Comparison of ENCODE assay signal across 8 cellular contexts in the genomic region with DNA sequence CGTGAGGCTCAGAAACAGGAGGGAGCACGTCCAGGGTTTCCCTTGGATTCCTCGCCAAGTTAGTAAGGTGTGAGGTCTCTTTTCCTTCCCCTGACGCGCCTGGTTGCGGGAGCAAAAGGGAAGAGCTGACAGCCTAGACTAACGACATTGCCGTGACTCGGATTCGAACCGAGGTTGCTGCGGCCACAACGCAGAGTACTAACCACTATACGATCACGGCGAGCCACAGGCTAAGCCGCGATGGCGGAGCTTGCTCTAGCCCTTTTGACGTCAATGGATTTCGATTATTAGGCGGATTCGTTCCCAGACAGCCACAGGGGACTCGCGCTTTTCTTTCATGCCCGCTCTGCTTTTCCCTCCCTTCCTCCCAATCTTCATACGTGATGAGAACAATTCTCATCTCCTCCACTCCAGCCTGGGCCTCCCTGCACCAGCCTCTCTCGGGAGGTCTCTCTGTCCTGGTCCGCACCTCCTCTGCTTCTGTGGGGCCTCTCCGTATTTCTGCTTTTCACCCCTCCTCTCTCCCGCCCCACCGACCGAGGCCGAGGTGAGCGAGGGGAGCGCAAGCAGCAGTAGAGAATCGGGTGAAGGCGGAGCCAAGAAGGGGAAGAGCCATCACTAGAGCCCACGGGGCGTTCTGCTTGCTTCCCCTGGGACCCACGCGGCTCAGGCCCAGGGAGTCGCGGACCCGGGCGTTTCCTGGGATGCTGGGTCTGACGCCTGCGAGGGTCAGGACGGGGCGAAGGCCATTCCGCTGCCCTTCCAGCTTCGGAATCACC.
DNase-seq lines count a peak whose midpoint lies in the region; ATAC-seq and TF ChIP-seq lines count a peak whose summit lies in the region.
"Not testable (repeated sequence)": the region's sequence is repeated elsewhere in the genome, so short reads cannot be mapped to it uniquely, and the experiment has no call there.

No MANE protein-coding gene starts in this region.

- H3K27me3 ChIP-seq in Peyer's patch; kidney epithelial cell (ENCODE audit: control insufficient read depth, insufficient read depth, low read length): not testable (repeated sequence)
- H3K27me3 ChIP-seq in transverse colon = peaks cover 40% of the 10 kb centered on the region

- in situ Hi-C loops in transverse colon (cut with MboI; ENCODE audit: low pct_ligation_motif_present in 1 of 4, low pct_unique_long_range_greater_than_20kb in 1 of 4, low sequenced_read_pairs in 3 of 4) = not testable (repeated sequence)

- not testable (repeated sequence) for TF ChIP-seq POLR2A in Peyer's patch (IDR thresholded peaks at IDR 0.05); transverse colon (IDR thresholded peaks at IDR 0.05)

- not testable (repeated sequence) for H3K36me3 ChIP-seq in Peyer's patch; kidney epithelial cell (ENCODE audit: control insufficient read depth, insufficient read depth, low read length); transverse colon

- H3K27ac ChIP-seq in Peyer's patch (peak overlapping the region in 1 of 4 donors; percentile 51), transverse colon (peak overlapping the region in 2 of 4 donors; percentile 29 to 47)

- 22% methylated on average over 16 of the region's 52 CpGs; no CpG with 5 or more reads in 1 of the 2 donors for WGBS in transverse colon (ENCODE audit: low coverage in 1 of 2), 2 donors

- intact Hi-C loops in transverse colon (cut with DNase I; ENCODE audit: low total_unique reads) = not testable (repeated sequence)

- TF ChIP-seq CTCF in Peyer's patch (IDR thresholded peaks at IDR 0.05); kidney epithelial cell (IDR thresholded peaks at IDR 0.05; ENCODE audit: insufficient read depth, low read length, poor library complexity, severe bottlenecking); transverse colon (IDR thresholded peaks at IDR 0.05): not testable (repeated sequence)

- TF ChIP-seq EP300 in transverse colon (IDR thresholded peaks at IDR 0.05; ENCODE audit: low read depth) = not testable (repeated sequence)

- H3K4me1 ChIP-seq in Peyer's patch (peaks cover 0 to 11% (median 4%) of the 10 kb centered on the region in 4 donors), transverse colon (peaks cover 0 to 10% (median 3%) of the 10 kb centered on the region in 4 donors)

- ATAC-seq in GM18520 (IDR thresholded peaks at IDR 0.05; ENCODE audit: unreplicated experiment) (peak; percentile 54), HG02852 (IDR thresholded peaks at IDR 0.05; ENCODE audit: unreplicated experiment) (peak; percentile 73)

- not testable (repeated sequence) for H3K9me3 ChIP-seq in Peyer's patch, transverse colon

- peak in 2 of 3 donors; percentile 28 to 71 for DNase-seq in Peyer's patch
- DNase-seq in activated T-cell treated with anti-CD3 and anti-CD28 coated beads, Interleukin-2, amount 50 U/mL, for 1 hour = peak; percentile 76
- DNase-seq in effector CD4-positive, alpha-beta T cell = peak; percentile 41
- not testable (repeated sequence) for DNase-seq in kidney epithelial cell (ENCODE audit: low read depth); skeletal muscle cell (ENCODE audit: low read depth)
- peak; percentile 46 for DNase-seq in transverse colon

- H3K4me3 ChIP-seq in Peyer's patch (peak overlapping the region in 3 of 4 donors; percentile 35 to 38 (median 36)), kidney epithelial cell (ENCODE audit: low read depth, low read length) (peak overlapping the region; percentile 40), skeletal muscle cell (ENCODE audit: low read depth, low read length) (peak overlapping the region; percentile 49), transverse colon (peak overlapping the region in 2 of 4 donors; percentile 33 to 40)
